ENCODE assay signal across 29 cellular contexts in genomic region chr10:86658261-86658741, GRCh38. TPM values are rescaled to one million over a fixed set of nuclear protein-coding genes. Genes with fewer than 3 reads are reported as not detected.
A peak's percentile ranks its signal among the peaks of the same experiment; 100 is the strongest.
DNase-seq lines count a peak whose midpoint lies in the region; ATAC-seq and TF ChIP-seq lines count a peak whose summit lies in the region.
"Had no signal": no experiment of that assay in that cellular context is flagged by ENCODE, and none has a peak within 500 bp of the region (broad histone marks: within the 10 kb centered on the region; RNA-seq: fewer than 3 reads in every experiment).

No MANE protein-coding gene starts in this region.

- TF ChIP-seq POLR2A in heart left ventricle (IDR thresholded peaks at IDR 0.05) = no peak

- H3K36me3 ChIP-seq in heart left ventricle (no peaks in the 10 kb centered on the region), right atrium auricular region (no peaks in the 10 kb centered on the region), osteoblast (ENCODE audit: insufficient read depth, low read length) (no peaks in the 10 kb centered on the region), aorta (ENCODE audit: control insufficient read depth in 1 of 2, insufficient read depth in 2 of 2, low read length in 1 of 2) (no peaks in the 10 kb centered on the region)

- no peaks in the 10 kb centered on the region for H3K79me2 ChIP-seq in osteoblast (ENCODE audit: insufficient read depth, low read length)

- no peak for ATAC-seq in heart left ventricle
- no peak for ATAC-seq in aorta (ENCODE audit: low FRiP score)
- ATAC-seq in GM21619 (IDR thresholded peaks at IDR 0.05; ENCODE audit: unreplicated experiment) = no peak
- ATAC-seq in left lobe of liver = no peak
- ATAC-seq: activated CD8-positive, alpha-beta T cell treated with anti-CD3 and anti-CD28 coated beads, Interleukin-2, amount 10 ng/mL, durations not matched to agents 7 days and 5 days; activated naive CD8-positive, alpha-beta T cell treated with anti-CD3 and anti-CD28 coated beads, Interleukin-2, amount 50 U/mL, for 24 hours; body of pancreas; T-helper 17 cell had no signal

- peaks cover 0 to 43% (median 25%) of the 10 kb centered on the region in 12 donors for H3K4me1 ChIP-seq in heart left ventricle
- peaks cover 0 to 48% of the 10 kb centered on the region in 2 donors for H3K4me1 ChIP-seq in right atrium auricular region
- no peaks in the 10 kb centered on the region for H3K4me1 ChIP-seq in osteoblast (ENCODE audit: insufficient read depth, low read length)
- no peaks in the 10 kb centered on the region for H3K4me1 ChIP-seq in aorta (ENCODE audit: control insufficient read depth in 1 of 2, insufficient read depth in 2 of 2, low read length in 2 of 2)
- H3K4me1 ChIP-seq: body of pancreas had no signal

- 63 to 72% (median 68%) methylated on average over 12 of the region's 12 CpGs for WGBS in heart left ventricle, 4 donors
- WGBS in aorta, 2 donors = 91% methylated on average over 12 of the region's 12 CpGs

- no peaks in the 10 kb centered on the region for H3K27me3 ChIP-seq in heart left ventricle
- H3K27me3 ChIP-seq in right atrium auricular region = no peaks in the 10 kb centered on the region
- H3K27me3 ChIP-seq in dorsolateral prefrontal cortex = no peaks in the 10 kb centered on the region
- peaks cover 2% of the 10 kb centered on the region for H3K27me3 ChIP-seq in osteoblast (ENCODE audit: insufficient read depth, low read length)
- no peaks in the 10 kb centered on the region for H3K27me3 ChIP-seq in aorta (ENCODE audit: control insufficient read depth in 1 of 2, insufficient read depth in 2 of 2, low read length in 1 of 2)
- H3K27me3 ChIP-seq: body of pancreas had no signal

- DNase-seq in heart left ventricle (peak; percentile 20 to 61 (median 27)), right atrium auricular region (ENCODE audit: low spot score) (no peak), dorsolateral prefrontal cortex (peak in 7 of 10 donors; percentile 16 to 39 (median 22)), osteoblast (ENCODE audit: insufficient read length, low spot score, missing footprints) (peak; percentile 62), aorta (peak; percentile 26 to 67), left lobe of liver (ENCODE audit: low spot score) (no peak)
- DNase-seq: activated CD8-positive, alpha-beta T cell treated with anti-CD3 and anti-CD28 coated beads, Interleukin-2, amount 10 ng/mL, durations not matched to agents 7 days and 5 days; activated gamma-delta T cell; activated naive CD8-positive, alpha-beta T cell treated with anti-CD3 and anti-CD28 coated beads, Interleukin-2, amount 50 U/mL, for 24 hours; DMS79; effector CD4-positive, alpha-beta T cell; GF-D8; glutamatergic neuron; H9; KBM-7; kidney glomerular epithelial cell; NCI-H1105 treated with DMSO at 0.1 percent for 48 hours; NCI-H2081 treated with DMSO at 0.1 percent for 48 hours; NCI-H345; NCI-H774; nucleus accumbens had no signal

- no peak for TF ChIP-seq CTCF in heart left ventricle (IDR thresholded peaks at IDR 0.05)
- no peak for TF ChIP-seq CTCF in right atrium auricular region (IDR thresholded peaks at IDR 0.05)
- no peak for TF ChIP-seq CTCF in dorsolateral prefrontal cortex (IDR thresholded peaks at IDR 0.05 in 54 of 56, conservative IDR thresholded peaks at IDR 0.05 in 2 of 56; ENCODE audit: low read depth in 1 of 56, partially characterized antibody in 56 of 56)
- no peak for TF ChIP-seq CTCF in osteoblast (IDR thresholded peaks at IDR 0.05; ENCODE audit: extremely low read depth, low read depth, low read length)

- H3K4me3 ChIP-seq in heart left ventricle = no peak overlapping the region
- H3K4me3 ChIP-seq in right atrium auricular region = no peak overlapping the region
- no peak overlapping the region for H3K4me3 ChIP-seq in dorsolateral prefrontal cortex
- H3K4me3 ChIP-seq in osteoblast (ENCODE audit: insufficient read depth, low read length) = no peak overlapping the region
- H3K4me3 ChIP-seq in aorta (ENCODE audit: low read length in 2 of 2) = no peak overlapping the region
- H3K4me3 ChIP-seq: body of pancreas had no signal

- no peak overlapping the region for H3K4me2 ChIP-seq in osteoblast (ENCODE audit: insufficient read depth, low read length)

- no peak overlapping the region for H3K27ac ChIP-seq in heart left ventricle
- no peak overlapping the region for H3K27ac ChIP-seq in right atrium auricular region
- no peak overlapping the region for H3K27ac ChIP-seq in dorsolateral prefrontal cortex
- H3K27ac ChIP-seq in osteoblast (ENCODE audit: low read depth, low read length) = no peak overlapping the region
- H3K27ac ChIP-seq in aorta (ENCODE audit: low read depth in 1 of 2, low read length in 2 of 2) = no peak overlapping the region
- H3K27ac ChIP-seq: body of pancreas, epithelial cell of prostate had no signal

- H4K20me1 ChIP-seq in osteoblast (ENCODE audit: insufficient read depth, low read length) = no peaks in the 10 kb centered on the region

- intact Hi-C loops in heart left ventricle (cut with DNase I) (no loop called here), dorsolateral prefrontal cortex (cut with DNase I) (no loop called here), aorta (cut with DNase I) (no loop called here)

- H3K9me3 ChIP-seq in heart left ventricle = no peaks in the 10 kb centered on the region
- H3K9me3 ChIP-seq in right atrium auricular region = no peaks in the 10 kb centered on the region
- no peaks in the 10 kb centered on the region for H3K9me3 ChIP-seq in osteoblast (ENCODE audit: low read depth, low read length)
- H3K9me3 ChIP-seq in aorta (ENCODE audit: control insufficient read depth, low read length) = no peaks in the 10 kb centered on the region
- H3K9me3 ChIP-seq: body of pancreas had no signal

- no peak overlapping the region for H2AFZ ChIP-seq in osteoblast (ENCODE audit: low read length)

RNA-seq across cellular contexts. Expression of gene OPN4, which starts 4.0 kb away (rescaled TPM):
- total RNA-seq in heart left ventricle (under 1 TPM in 3 of 9 donors, not detected in 6; 0.19 to 0.28 (median 0.25) TPM), right atrium auricular region (under 1 TPM; 0.19 to 0.31 TPM), dorsolateral prefrontal cortex (1 to 10 TPM in 93 of 120 experiments, under 1 TPM in 23, not detected in 4; 0.35 to 4.5 (median 1.6) TPM), osteoblast (not detected in 2 replicates), aorta (under 1 TPM in 1 of 2 donors, not detected in 1; 0.36 TPM), left lobe of liver (not detected)
- polyA plus RNA-seq in heart left ventricle (under 1 TPM; 0.03 to 0.08 TPM), aorta (not detected)
- total RNA-seq: activated CD8-positive, alpha-beta T cell treated with anti-CD3 and anti-CD28 coated beads, Interleukin-2, amount 10 ng/mL, durations not matched to agents 7 days and 5 days; body of pancreas; cerebellum; H9; MCF 10A; RPMI7951; T-helper 17 cell had no signal
- polyA plus RNA-seq: BJ had no signal

RNA-seq across cellular contexts. Expression of gene LDB3, which starts 10.0 kb away (rescaled TPM):
- total RNA-seq in heart left ventricle (1,000 to 10,000 TPM in 7 of 9 donors, 100 to 1,000 TPM in 2; 800 to 1,716 (median 1,273) TPM), right atrium auricular region (100 to 1,000 TPM; 448 to 908 TPM), dorsolateral prefrontal cortex (10 to 100 TPM in 105 of 120 experiments, 1 to 10 TPM in 15; 3.8 to 94.4 (median 22.6) TPM), osteoblast (under 0.01 TPM in 2 replicates), aorta (100 to 1,000 TPM in 1 of 2 donors, 10 to 100 TPM in 1; 67.9 to 132 TPM), left lobe of liver (0.20 TPM)
- polyA plus RNA-seq in heart left ventricle (1,000 to 10,000 TPM in 1 of 2 donors, 100 to 1,000 TPM in 1; 165 to 1,759 TPM), aorta (10 to 100 TPM; 11.0 to 32.6 TPM)
- total RNA-seq: RPMI7951, T-helper 17 cell had no signal

Comparison
In these comparisons a context has a peak if more than half of its experiments do, and no peak if none do; other contexts are left out.
1. DNase-seq: peak in heart left ventricle (5 of 5), dorsolateral prefrontal cortex (7 of 10), osteoblast (single experiment) and aorta (2 of 2); none in right atrium auricular region (single experiment) and left lobe of liver (single experiment).